Comparison of ENCODE assay signal across 25 cellular contexts in the genomic region with DNA sequence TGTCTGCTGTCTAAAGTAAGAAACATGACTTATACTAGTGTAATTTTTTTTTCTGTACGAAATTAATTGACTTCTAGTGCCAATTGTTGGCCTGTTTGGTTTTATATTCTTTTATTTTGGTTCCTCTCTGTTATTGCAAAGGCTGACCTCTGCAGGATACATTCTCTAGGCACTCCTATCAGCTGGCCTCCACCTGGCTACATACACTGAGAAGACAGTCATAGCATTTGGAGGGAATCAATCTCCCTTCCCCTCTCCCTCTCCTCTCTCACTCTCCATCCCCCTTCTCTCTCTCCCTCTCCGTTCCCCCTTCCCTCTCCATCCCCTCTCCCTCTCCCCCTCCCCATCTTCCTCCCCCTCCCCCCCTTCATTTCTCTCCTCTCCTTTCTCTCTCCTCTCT.
A peak's percentile ranks its signal among the peaks of the same experiment; 100 is the strongest.
DNase-seq lines count a peak whose midpoint lies in the region; ATAC-seq and FAIRE-seq lines count a peak whose summit lies in the region.
"Had no signal": no experiment of that assay in that cellular context is flagged by ENCODE, and none has a peak within 500 bp of the region (broad histone marks: within the 10 kb centered on the region; RNA-seq: fewer than 3 reads in every experiment).

No MANE protein-coding gene starts in this region.

- H3K4me3 ChIP-seq in small intestine (ENCODE audit: low read depth in 1 of 2, low read length in 2 of 2), result no peak overlapping the region
- H3K4me3 ChIP-seq: A549; BLaER1 treated with 17β-estradiol and CSF1 and Interleukin-3, amounts not matched to agents 10 nM and 100 nM; GM23338 had no signal

- no peaks in the 10 kb centered on the region for H3K27me3 ChIP-seq in small intestine (ENCODE audit: control insufficient read depth in 2 of 2, insufficient read depth in 2 of 2, low read length in 2 of 2)
- H3K27me3 ChIP-seq: BLaER1 treated with 17β-estradiol and CSF1 and Interleukin-3, amounts not matched to agents 10 nM and 100 nM had no signal

- intact Hi-C loops in activated CD4-positive, alpha-beta T cell treated with anti-CD3 and anti-CD28 coated beads, Interleukin-2, amount 10 ng/mL, durations not matched to agents 24 days and 14 days (cut with micrococcal nuclease), result no loop called here

- no peak overlapping the region for H3K4me3 Mint-ChIP-seq in activated CD4-positive, alpha-beta T cell treated with anti-CD3 and anti-CD28 coated beads, Interleukin-2, amount 10 ng/mL, durations not matched to agents 24 days and 14 days
- no peak overlapping the region for H3K4me3 Mint-ChIP-seq in central memory CD8-positive, alpha-beta T cell
- H3K4me3 Mint-ChIP-seq in natural killer cell treated with Interleukin-12 subunit alpha and Interleukin-12 subunit beta and Interleukin-15 and Interleukin-18, amount 100 ng/mL, for 72 hours, result no peak overlapping the region
- H3K4me3 Mint-ChIP-seq: CD8-positive, alpha-beta memory T cell; GM23338 had no signal

- no peaks in the 10 kb centered on the region for H3K9me3 ChIP-seq in small intestine (ENCODE audit: control insufficient read depth, low read depth)
- H3K9me3 ChIP-seq: A549; BLaER1 treated with 17β-estradiol and CSF1 and Interleukin-3, amounts not matched to agents 10 nM and 100 nM had no signal

- 57 to 68% (median 58%) methylated on average over 2 of the region's 2 CpGs for WGBS in small intestine, 3 donors

- H3K4me1 Mint-ChIP-seq in activated CD4-positive, alpha-beta T cell treated with anti-CD3 and anti-CD28 coated beads, Interleukin-2, amount 10 ng/mL, durations not matched to agents 24 days and 14 days, result peaks cover 4% of the 10 kb centered on the region
- H3K4me1 Mint-ChIP-seq in central memory CD8-positive, alpha-beta T cell, result peaks cover 13% of the 10 kb centered on the region
- peaks cover 22 to 29% of the 10 kb centered on the region in 2 donors for H3K4me1 Mint-ChIP-seq in natural killer cell treated with Interleukin-12 subunit alpha and Interleukin-12 subunit beta and Interleukin-15 and Interleukin-18, amount 100 ng/mL, for 72 hours (ENCODE audit: low read depth in 2 of 2)

- no peaks in the 10 kb centered on the region for H3K9me3 Mint-ChIP-seq in activated CD4-positive, alpha-beta T cell treated with anti-CD3 and anti-CD28 coated beads, Interleukin-2, amount 10 ng/mL, durations not matched to agents 24 days and 14 days
- no peaks in the 10 kb centered on the region for H3K9me3 Mint-ChIP-seq in central memory CD8-positive, alpha-beta T cell
- no peaks in the 10 kb centered on the region for H3K9me3 Mint-ChIP-seq in natural killer cell treated with Interleukin-12 subunit alpha and Interleukin-12 subunit beta and Interleukin-15 and Interleukin-18, amount 100 ng/mL, for 72 hours
- H3K9me3 Mint-ChIP-seq: CD8-positive, alpha-beta memory T cell had no signal

- ATAC-seq in central memory CD8-positive, alpha-beta T cell (replicated peaks; ENCODE audit: extremely low read depth, poor library complexity, severe bottlenecking), result no peak
- peak in 1 of 2 donors; percentile 48 for ATAC-seq in natural killer cell treated with Interleukin-12 subunit alpha and Interleukin-12 subunit beta and Interleukin-15 and Interleukin-18, amount 100 ng/mL, for 72 hours
- ATAC-seq: GM23338, PC-3 had no signal

- no peak overlapping the region for H3K27ac ChIP-seq in small intestine (ENCODE audit: low read depth in 1 of 2, low read length in 1 of 2)
- H3K27ac ChIP-seq: A549; BLaER1 treated with 17β-estradiol and CSF1 and Interleukin-3, amounts not matched to agents 10 nM and 100 nM; HL-60; RWPE1 had no signal

- H3K27me3 Mint-ChIP-seq in activated CD4-positive, alpha-beta T cell treated with anti-CD3 and anti-CD28 coated beads, Interleukin-2, amount 10 ng/mL, durations not matched to agents 24 days and 14 days, result no peaks in the 10 kb centered on the region
- no peaks in the 10 kb centered on the region for H3K27me3 Mint-ChIP-seq in central memory CD8-positive, alpha-beta T cell
- no peaks in the 10 kb centered on the region for H3K27me3 Mint-ChIP-seq in natural killer cell treated with Interleukin-12 subunit alpha and Interleukin-12 subunit beta and Interleukin-15 and Interleukin-18, amount 100 ng/mL, for 72 hours

- peaks cover 0 to 11% of the 10 kb centered on the region in 2 donors for H3K36me3 ChIP-seq in small intestine (ENCODE audit: control insufficient read depth in 2 of 2, insufficient read depth in 2 of 2, low read length in 2 of 2)
- H3K36me3 ChIP-seq: BLaER1 treated with 17β-estradiol and CSF1 and Interleukin-3, amounts not matched to agents 10 nM and 100 nM had no signal

- FAIRE-seq in small intestine (lab: Jason Lieb, UNC), result no peak
- FAIRE-seq: A549, GM12892, GM18507, HTR-8/SVneo had no signal

- H3K36me3 Mint-ChIP-seq in activated CD4-positive, alpha-beta T cell treated with anti-CD3 and anti-CD28 coated beads, Interleukin-2, amount 10 ng/mL, durations not matched to agents 24 days and 14 days (ENCODE audit: low read depth), result peaks cover 34% of the 10 kb centered on the region
- H3K36me3 Mint-ChIP-seq in central memory CD8-positive, alpha-beta T cell (ENCODE audit: insufficient read depth), result peaks cover 13% of the 10 kb centered on the region
- H3K36me3 Mint-ChIP-seq in natural killer cell treated with Interleukin-12 subunit alpha and Interleukin-12 subunit beta and Interleukin-15 and Interleukin-18, amount 100 ng/mL, for 72 hours, result peaks cover 42% of the 10 kb centered on the region

- peak overlapping the region; percentile 34 for H3K27ac Mint-ChIP-seq in activated CD4-positive, alpha-beta T cell treated with anti-CD3 and anti-CD28 coated beads, Interleukin-2, amount 10 ng/mL, durations not matched to agents 24 days and 14 days
- peak overlapping the region; percentile 45 for H3K27ac Mint-ChIP-seq in central memory CD8-positive, alpha-beta T cell (ENCODE audit: low read depth)
- H3K27ac Mint-ChIP-seq in natural killer cell treated with Interleukin-12 subunit alpha and Interleukin-12 subunit beta and Interleukin-15 and Interleukin-18, amount 100 ng/mL, for 72 hours, result peak overlapping the region; percentile 27 to 31
- H3K27ac Mint-ChIP-seq: GM23338 had no signal

- no peaks in the 10 kb centered on the region for H3K4me1 ChIP-seq in small intestine (ENCODE audit: control insufficient read depth in 2 of 2, insufficient read depth in 1 of 2, low read depth in 1 of 2, low read length in 1 of 2)
- H3K4me1 ChIP-seq: A549; BLaER1 treated with 17β-estradiol and CSF1 and Interleukin-3, amounts not matched to agents 10 nM and 100 nM had no signal

- no peak for DNase-seq in activated CD4-positive, alpha-beta T cell treated with anti-CD3 and anti-CD28 coated beads, Interleukin-2, amount 10 ng/mL, durations not matched to agents 24 days and 14 days
- no peak for DNase-seq in activated CD4-positive, alpha-beta T cell treated with anti-CD3 and anti-CD28 coated beads for 1 hour
- DNase-seq in NAMALWA (ENCODE audit: low spot score), result peak; percentile 6
- no peak for DNase-seq in central memory CD8-positive, alpha-beta T cell (ENCODE audit: low spot score in 2 of 2)
- no peak for DNase-seq in natural killer cell treated with Interleukin-12 subunit alpha and Interleukin-12 subunit beta and Interleukin-15 and Interleukin-18, amount 100 ng/mL, for 72 hours (ENCODE audit: low spot score)
- DNase-seq in small intestine, result no peak
- DNase-seq in HUDEP-2 (lab: John Stamatoyannopoulos, UW; ENCODE audit: unreplicated experiment in 76 of 76), result no peak
- DNase-seq in NCI-H1436 treated with DMSO at 0.1 percent for 48 hours (lab: John Stamatoyannopoulos, UW), result no peak
- DNase-seq: CD8-positive, alpha-beta memory T cell; DMS79; HCEC 1CT; NCI-H1105; NCI-H1694; NCI-H2081 treated with DMSO at 0.1 percent for 48 hours; NCI-H510A; NCI-H774; PC-3 had no signal
